ENCODE assay signal across 1 cellular context in the genomic region with DNA sequence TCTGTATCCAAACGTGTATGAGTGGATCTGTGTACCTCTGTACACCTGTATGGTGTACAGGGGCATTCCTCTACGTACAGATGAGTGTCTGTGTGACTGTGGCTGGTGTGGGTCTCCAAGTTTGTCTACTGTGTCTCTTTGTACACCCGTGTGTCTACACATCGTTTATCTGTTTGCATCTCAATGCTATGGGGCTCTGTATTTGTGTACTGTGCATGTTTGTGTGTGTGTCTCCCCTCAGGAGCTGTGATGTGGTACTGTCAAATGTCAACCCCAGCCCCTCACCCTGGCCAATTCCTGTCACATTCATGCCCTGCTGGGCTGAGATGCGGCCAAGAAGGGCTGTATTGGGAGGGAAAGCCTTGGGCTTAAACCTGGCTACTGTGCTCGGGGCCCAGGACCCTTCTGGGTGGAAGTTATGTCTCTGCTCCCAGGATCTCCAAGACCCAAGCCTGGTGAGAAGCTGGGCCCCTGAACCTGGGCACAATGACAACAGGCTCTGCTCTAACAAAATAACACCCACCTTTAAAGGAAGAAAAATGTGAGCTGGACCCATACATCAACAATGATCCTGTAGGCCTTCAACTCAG.
TF ChIP-seq lines count a peak whose summit lies in the region.

No MANE protein-coding gene starts in this region.

TF ChIP-seq in GM12891, 5 proteins besides CTCF, POLR2A, EP300 and RAD21:
- no peak for TF ChIP-seq POLR2AphosphoS5 (IDR thresholded peaks at IDR 0.05; ENCODE audit: low read depth, low read length)
- TF ChIP-seq POU2F2 (IDR thresholded peaks at IDR 0.05; ENCODE audit: low read depth, low read length): no peak
- TF ChIP-seq TAF1 (IDR thresholded peaks at IDR 0.05; ENCODE audit: low read depth, low read length): no peak
- TF ChIP-seq SPI1 (IDR thresholded peaks at IDR 0.05; ENCODE audit: low read depth, low read length): no peak
- TF ChIP-seq PAX5 (IDR thresholded peaks at IDR 0.05; ENCODE audit: insufficient read depth, low read length, severe bottlenecking): no peak
